Comparison of ENCODE assay signal across 11 cellular contexts in the genomic region with DNA sequence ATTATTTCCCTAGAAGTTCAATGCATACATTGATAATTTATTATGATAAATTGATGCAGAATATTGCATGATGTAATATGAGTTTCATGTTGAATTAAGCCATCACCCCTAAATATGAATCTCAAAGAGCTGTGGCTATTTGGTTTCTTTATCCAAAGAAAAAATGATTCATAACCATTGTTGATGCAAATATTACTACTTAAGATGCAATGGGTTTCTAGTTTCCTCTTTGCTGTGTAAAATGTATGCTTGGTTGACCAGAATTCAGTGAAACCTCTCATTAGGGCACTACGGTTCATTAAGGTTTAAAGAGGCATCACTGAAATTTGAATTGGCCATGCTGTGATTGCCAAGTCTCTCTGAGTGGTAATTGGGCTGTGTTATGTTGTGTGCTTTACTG.
DNase-seq lines count a peak whose midpoint lies in the region; ATAC-seq, FAIRE-seq and TF ChIP-seq lines count a peak whose summit lies in the region.
"Had no signal": no experiment of that assay in that cellular context is flagged by ENCODE, and none has a peak within 500 bp of the region (broad histone marks: within the 10 kb centered on the region; RNA-seq: fewer than 3 reads in every experiment).

No MANE protein-coding gene starts in this region.

- TF ChIP-seq CTCF in GM12878 (IDR thresholded peaks at IDR 0.05 in 2 of 3, conservative IDR thresholded peaks at IDR 0.05 in 1 of 3; ENCODE audit: control insufficient read depth in 2 of 3, extremely low read depth in 1 of 3, insufficient read depth in 1 of 3, low read depth in 3 of 3, low read length in 3 of 3) (no peak), WTC11 (IDR thresholded peaks at IDR 0.05) (no peak), type B pancreatic cell (conservative IDR thresholded peaks at IDR 0.05) (no peak)

- H3K9me3 Mint-ChIP-seq in WTC11: no peaks in the 10 kb centered on the region
- H3K9me3 Mint-ChIP-seq in type B pancreatic cell: no peaks in the 10 kb centered on the region

- H2AFZ ChIP-seq in GM12878 (ENCODE audit: control insufficient read depth, low read depth, low read length): no peak overlapping the region

- no peak overlapping the region for H3K4me3 ChIP-seq in GM12878

- in situ Hi-C loops in GM12878 (cut with MboI): no loop called here

- RAD21 ChIA-PET in GM12878 (lab: Charles Lee; ENCODE audit: unreplicated experiment): no interaction called here

- peak; percentile 84 for FAIRE-seq in GM12878 (lab: Jason Lieb, UNC)

- no peaks in the 10 kb centered on the region for H3K36me3 ChIP-seq in GM12878 (ENCODE audit: control insufficient read depth in 2 of 2, insufficient read depth in 2 of 2, low read length in 1 of 2)

- H3K27ac ChIP-seq in GM12878 (ENCODE audit: control insufficient read depth, insufficient read depth): peak overlapping the region; percentile 46; the same call in 1 of the 2 replicates

- POLR2A ChIA-PET in GM12878 (lab: Charles Lee): no interaction called here
- POLR2A ChIA-PET in WTC11 (lab: Charles Lee): no interaction called here

- peak; percentile 60 to 79; a peak in 3 of 4 replicates for TF ChIP-seq EP300 in GM12878 (IDR thresholded peaks at IDR 0.05; ENCODE audit: borderline replicate concordance in 1 of 2, control insufficient read depth in 1 of 2, low read depth in 2 of 2, low read length in 2 of 2)

- H3K36me3 Mint-ChIP-seq in WTC11 (no peaks in the 10 kb centered on the region), type B pancreatic cell (no peaks in the 10 kb centered on the region)

- peaks cover under 1% of the 10 kb centered on the region; the same call in 1 of the 3 replicates for H3K9me3 ChIP-seq in GM12878 (replicated peaks; ENCODE audit: control insufficient read depth, insufficient read depth, low read length)

- H3K4me1 Mint-ChIP-seq in WTC11 (peaks cover 7% of the 10 kb centered on the region), type B pancreatic cell (ENCODE audit: unreplicated experiment) (peaks cover 16% of the 10 kb centered on the region)
- H3K4me1 Mint-ChIP-seq: central memory CD8-positive, alpha-beta T cell had no signal

- ATAC-seq in GM19025 (IDR thresholded peaks at IDR 0.05; ENCODE audit: low read depth, unreplicated experiment) (peak; percentile 33), HG02642 (IDR thresholded peaks at IDR 0.05; ENCODE audit: poor library complexity, unreplicated experiment) (peak; percentile 52), HG03558 (IDR thresholded peaks at IDR 0.05; ENCODE audit: extremely low read depth, unreplicated experiment) (peak; percentile 33), GM12878 (peak; percentile 82), WTC11 (no peak)

- SMC1A ChIA-PET in GM12878 (lab: Charles Lee; ENCODE audit: uncharacterized antibody, unreplicated experiment): no interaction called here

- no peak overlapping the region for H3K9ac ChIP-seq in GM12878 (ENCODE audit: control insufficient read depth, insufficient read depth, low read length)

- H3K4me3 Mint-ChIP-seq in WTC11 (no peak overlapping the region), type B pancreatic cell (no peak overlapping the region)
- H3K4me3 Mint-ChIP-seq: central memory CD8-positive, alpha-beta T cell had no signal

- TF ChIP-seq RAD21 in GM12878 (IDR thresholded peaks at IDR 0.05; ENCODE audit: insufficient read depth, low read depth, low read length): no peak

- no peaks in the 10 kb centered on the region for H4K20me1 ChIP-seq in GM12878 (ENCODE audit: control insufficient read depth, insufficient read depth)

- H3K27me3 Mint-ChIP-seq in WTC11 (ENCODE audit: low read depth) (no peaks in the 10 kb centered on the region), type B pancreatic cell (peaks cover 6% of the 10 kb centered on the region)
- H3K27me3 Mint-ChIP-seq: central memory CD8-positive, alpha-beta T cell had no signal

- peaks cover 40% of the 10 kb centered on the region for H3K4me1 ChIP-seq in GM12878 (ENCODE audit: control insufficient read depth, insufficient read depth, low read length)

- peak; percentile 86 for DNase-seq in GM12878 (ENCODE audit: low read depth, low spot score)
- no peak for DNase-seq in WTC11 (ENCODE audit: low spot score)
- DNase-seq in type B pancreatic cell (ENCODE audit: extremely low spot score, unreplicated experiment): no peak
- DNase-seq in central memory CD4-positive, alpha-beta T cell: no peak
- no peak for DNase-seq in AG08395 (ENCODE audit: low spot score)
- DNase-seq: activated CD8-positive, alpha-beta memory T cell treated with anti-CD3 and anti-CD28 coated beads, Interleukin-2, amount 50 U/mL, for 4 hours; NCI-H187 treated with DMSO at 0.1 percent for 48 hours had no signal

- TF ChIP-seq POLR2A in GM12878 (IDR thresholded peaks at IDR 0.05; ENCODE audit: low read depth, low read length): no peak

- no peaks in the 10 kb centered on the region for H3K27me3 ChIP-seq in GM12878 (replicated peaks in 1 of 2; ENCODE audit: control insufficient read depth in 2 of 2, insufficient read depth in 2 of 2, low read length in 1 of 2)

- WGBS in GM12878 (ENCODE audit: insufficient coverage, insufficient replicate concordance, low lambda C conversion rate, missing lambda C conversion rate): 0% methylated on average over 1 of the region's 1 CpG

- BruUV-seq in GM12878 (replicated peaks; lab: Mats Ljungman, UMichigan): no TSS peak

- H3K27ac Mint-ChIP-seq in WTC11: no peak overlapping the region
- no peak overlapping the region for H3K27ac Mint-ChIP-seq in type B pancreatic cell

- peak overlapping the region; percentile 50 for H3K4me2 ChIP-seq in GM12878 (ENCODE audit: control insufficient read depth, insufficient read depth)

- CTCF ChIA-PET in GM12878 (lab: Yijun Ruan, JAX): no interaction called here
- CTCF ChIA-PET in WTC11 (lab: Charles Lee): no interaction called here

- no peaks in the 10 kb centered on the region for H3K79me2 ChIP-seq in GM12878 (ENCODE audit: control insufficient read depth, insufficient read depth, low read length)

- intact Hi-C loops in GM12878 (cut with micrococcal nuclease; ENCODE audit: unreplicated experiment): loop anchor here (1.0 to 10.0 kb wide), 8 partner anchors 23 to 487 kb away; no protein-coding TSS in a partner anchor

TF ChIP-seq in GM12878, 131 proteins besides CTCF, POLR2A, EP300 and RAD21 (continues in another document):
- TF ChIP-seq NR2F1 (conservative IDR thresholded peaks at IDR 0.05) (peak; percentile 84), HDAC2 (IDR thresholded peaks at IDR 0.05) (no peak), BHLHE40 (IDR thresholded peaks at IDR 0.05; ENCODE audit: borderline replicate concordance in 1 of 2, low read depth in 2 of 2, low read length in 1 of 2) (peak; percentile 40 to 57; a peak in 3 of 4 replicates), PAX5 (IDR thresholded peaks at IDR 0.05; ENCODE audit: borderline replicate concordance, low read depth, low read length) (peak; percentile 89), FOXK2 (IDR thresholded peaks at IDR 0.05) (no peak), RAD51 (IDR thresholded peaks at IDR 0.05) (no peak), ATF7 (IDR thresholded peaks at IDR 0.05; ENCODE audit: low read depth) (peak; percentile 86), HDGF (IDR thresholded peaks at IDR 0.05) (no peak), MEF2A (IDR thresholded peaks at IDR 0.05; ENCODE audit: insufficient read depth, low read depth, low read length) (peak; percentile 49; the same call in 1 of the 2 replicates), TCF7 (IDR thresholded peaks at IDR 0.05; ENCODE audit: borderline replicate concordance) (0 out of 2 replicates have a peak, but pooled peaks have one; percentile 16), JUNB (IDR thresholded peaks at IDR 0.05) (peak; percentile 67), POU2F2 (IDR thresholded peaks at IDR 0.05; ENCODE audit: borderline replicate concordance, low read depth, low read length) (peak; percentile 91), RUNX3 (IDR thresholded peaks at IDR 0.05; ENCODE audit: low read length) (peak; percentile 68)

TF ChIP-seq in WTC11, 78 proteins besides CTCF, POLR2A, EP300 and RAD21 (continues in another document):
- TF ChIP-seq ZBTB21 (CRISPR knock-in tag; IDR thresholded peaks at IDR 0.05; ENCODE audit: borderline replicate concordance) (no peak), SOX15 (CRISPR knock-in tag; IDR thresholded peaks at IDR 0.05) (no peak), ZNF232 (CRISPR knock-in tag; IDR thresholded peaks at IDR 0.05) (no peak), ATF1 (CRISPR knock-in tag; IDR thresholded peaks at IDR 0.05) (no peak)
- TF ChIP-seq, protein P1, sequence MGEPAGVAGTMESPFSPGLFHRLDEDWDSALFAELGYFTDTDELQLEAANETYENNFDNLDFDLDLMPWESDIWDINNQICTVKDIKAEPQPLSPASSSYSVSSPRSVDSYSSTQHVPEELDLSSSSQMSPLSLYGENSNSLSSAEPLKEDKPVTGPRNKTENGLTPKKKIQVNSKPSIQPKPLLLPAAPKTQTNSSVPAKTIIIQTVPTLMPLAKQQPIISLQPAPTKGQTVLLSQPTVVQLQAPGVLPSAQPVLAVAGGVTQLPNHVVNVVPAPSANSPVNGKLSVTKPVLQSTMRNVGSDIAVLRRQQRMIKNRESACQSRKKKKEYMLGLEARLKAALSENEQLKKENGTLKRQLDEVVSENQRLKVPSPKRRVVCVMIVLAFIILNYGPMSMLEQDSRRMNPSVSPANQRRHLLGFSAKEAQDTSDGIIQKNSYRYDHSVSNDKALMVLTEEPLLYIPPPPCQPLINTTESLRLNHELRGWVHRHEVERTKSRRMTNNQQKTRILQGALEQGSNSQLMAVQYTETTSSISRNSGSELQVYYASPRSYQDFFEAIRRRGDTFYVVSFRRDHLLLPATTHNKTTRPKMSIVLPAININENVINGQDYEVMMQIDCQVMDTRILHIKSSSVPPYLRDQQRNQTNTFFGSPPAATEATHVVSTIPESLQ (CRISPR knock-in tag; IDR thresholded peaks at IDR 0.05): no peak
- TF ChIP-seq, protein P2, sequence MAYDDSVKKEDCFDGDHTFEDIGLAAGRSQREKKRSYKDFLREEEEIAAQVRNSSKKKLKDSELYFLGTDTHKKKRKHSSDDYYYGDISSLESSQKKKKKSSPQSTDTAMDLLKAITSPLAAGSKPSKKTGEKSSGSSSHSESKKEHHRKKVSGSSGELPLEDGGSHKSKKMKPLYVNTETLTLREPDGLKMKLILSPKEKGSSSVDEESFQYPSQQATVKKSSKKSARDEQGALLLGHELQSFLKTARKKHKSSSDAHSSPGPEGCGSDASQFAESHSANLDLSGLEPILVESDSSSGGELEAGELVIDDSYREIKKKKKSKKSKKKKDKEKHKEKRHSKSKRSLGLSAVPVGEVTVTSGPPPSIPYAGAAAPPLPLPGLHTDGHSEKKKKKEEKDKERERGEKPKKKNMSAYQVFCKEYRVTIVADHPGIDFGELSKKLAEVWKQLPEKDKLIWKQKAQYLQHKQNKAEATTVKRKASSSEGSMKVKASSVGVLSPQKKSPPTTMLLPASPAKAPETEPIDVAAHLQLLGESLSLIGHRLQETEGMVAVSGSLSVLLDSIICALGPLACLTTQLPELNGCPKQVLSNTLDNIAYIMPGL (CRISPR knock-in tag; IDR thresholded peaks at IDR 0.05): no peak
